In the genomic region with DNA sequence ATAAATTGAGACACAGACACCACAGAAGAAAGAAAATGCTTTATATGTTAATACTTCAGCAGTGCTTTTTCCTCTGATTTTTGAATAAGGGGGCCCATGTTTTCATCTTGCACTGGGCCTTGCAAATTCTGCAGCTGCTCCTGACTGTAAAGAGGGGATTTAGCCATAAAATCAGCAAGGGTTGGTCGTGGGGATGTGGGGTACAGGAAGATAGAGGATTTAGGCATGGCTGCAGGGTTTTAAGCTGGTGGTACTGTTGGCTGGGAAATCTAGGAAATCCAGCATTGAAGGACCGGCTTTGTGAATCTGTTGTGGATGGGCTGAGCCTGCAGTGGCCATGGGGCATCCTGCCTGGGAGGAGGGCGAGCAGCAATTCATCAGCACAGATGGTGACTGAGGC, we compare ENCODE assay signal across 3 cellular contexts. TPM values are rescaled to one million over a fixed set of nuclear protein-coding genes. Genes with fewer than 3 reads are reported as not detected.
"Had no signal": no experiment of that assay in that cellular context is flagged by ENCODE, and none has a peak within 500 bp of the region (broad histone marks: within the 10 kb centered on the region; RNA-seq: fewer than 3 reads in every experiment).

No MANE protein-coding gene starts in this region.

RNA-seq across cellular contexts. Expression of a gene that starts 2.1 kb away (rescaled TPM):
- total RNA-seq: GM23248, H4, HT1080 had no signal
